In the genomic region with DNA sequence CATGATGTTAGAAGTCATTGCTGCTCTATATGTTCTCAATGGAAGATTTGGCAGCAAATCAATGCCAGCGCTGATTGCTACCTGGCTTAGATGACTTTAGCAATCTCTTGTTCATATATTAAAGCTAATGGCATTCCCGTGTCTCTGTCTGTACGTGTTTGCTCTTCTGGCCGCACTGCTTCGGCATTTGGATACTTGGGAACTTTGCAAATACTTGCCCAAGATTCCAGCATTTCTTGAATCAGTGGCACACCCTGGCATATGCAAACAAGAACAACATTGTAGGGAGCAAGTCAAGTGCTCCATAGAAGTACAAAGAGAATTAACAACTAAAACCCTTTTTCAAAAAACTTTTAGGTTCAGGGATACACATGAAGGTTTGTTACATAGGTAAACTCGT, we compare ENCODE assay signal across 21 cellular contexts.
"Had no signal": no experiment of that assay in that cellular context is flagged by ENCODE, and none has a peak within 500 bp of the region (broad histone marks: within the 10 kb centered on the region; RNA-seq: fewer than 3 reads in every experiment).

No MANE protein-coding gene starts in this region.

- H3K4me1 ChIP-seq: SJCRH30 had no signal

- H3K36me3 ChIP-seq: brain microvascular endothelial cell, SJCRH30 had no signal

- H3K9ac ChIP-seq: SK-N-SH had no signal

- H3K4me3 ChIP-seq: PC-9, SJCRH30 had no signal

- DNase-seq: activated CD4-positive, alpha-beta T cell treated with anti-CD3 and anti-CD28 coated beads for 36 hours; activated CD8-positive, alpha-beta memory T cell treated with anti-CD3 and anti-CD28 coated beads, Interleukin-2, amount 50 U/mL, for 4 hours; activated CD8-positive, alpha-beta T cell treated with anti-CD3 and anti-CD28 coated beads for 36 hours; activated gamma-delta T cell treated with Interleukin-2 at 50 U/mL for 16 hours; activated naive CD4-positive, alpha-beta T cell treated with anti-CD3 and anti-CD28 coated beads, Interleukin-2, amount 10 ng/mL, durations not matched to agents 7 days and 5 days; activated naive CD8-positive, alpha-beta T cell treated with anti-CD3 and anti-CD28 coated beads for 36 hours; activated T-cell treated with anti-CD3 and anti-CD28 coated beads, Interleukin-2, amount 50 U/mL, for 72 hours; brain microvascular endothelial cell; MM.1S; NCI-H1105 treated with DMSO at 0.1 percent for 48 hours; NCI-H146; NCI-H187 treated with DMSO at 0.1 percent for 48 hours; NCI-H2081 treated with DMSO at 0.1 percent for 48 hours; NCI-H446; NCI-H524; PC-9; SJCRH30; SK-N-SH; T-helper 1 cell had no signal

- H3K9me3 ChIP-seq: SJCRH30, SK-N-SH had no signal

- H3K27ac ChIP-seq: brain microvascular endothelial cell, PC-9, SJCRH30, VCaP had no signal

- H3K27me3 ChIP-seq: brain microvascular endothelial cell, SJCRH30 had no signal

- ATAC-seq: activated CD4-positive, alpha-beta T cell treated with anti-CD3 and anti-CD28 coated beads for 36 hours; activated CD8-positive, alpha-beta T cell treated with anti-CD3 and anti-CD28 coated beads for 36 hours; activated T-cell treated with anti-CD3 and anti-CD28 coated beads, Interleukin-2, amount 50 U/mL, for 72 hours; Right ventricle myocardium inferior had no signal
